ENCODE assay signal across 8 cellular contexts in the genomic region with DNA sequence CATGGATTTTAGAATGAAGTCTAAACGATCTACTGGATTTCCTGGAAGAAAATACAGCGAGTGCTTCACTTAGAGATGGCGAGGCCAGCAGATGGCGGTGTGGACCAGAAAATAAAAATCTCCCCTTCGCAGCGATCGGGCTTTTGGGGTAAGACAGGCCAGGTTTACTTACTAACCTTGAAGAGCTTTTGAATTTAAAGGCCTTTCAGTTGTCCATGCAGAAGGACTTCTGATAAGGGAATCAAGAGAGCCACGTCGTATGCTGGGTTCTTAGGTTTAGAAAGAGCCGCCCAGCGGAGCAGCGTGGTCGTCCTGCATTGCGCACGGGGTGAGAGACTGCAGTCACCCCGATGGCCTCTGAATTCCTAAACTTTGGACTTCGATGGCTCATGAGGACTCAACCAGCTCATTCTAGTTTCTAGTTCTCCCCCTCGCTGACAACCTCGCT.
DNase-seq lines count a peak whose midpoint lies in the region; ATAC-seq and TF ChIP-seq lines count a peak whose summit lies in the region.

No MANE protein-coding gene starts in this region.

- no peak overlapping the region for H3K14ac ChIP-seq in H9 (ENCODE audit: insufficient read depth, low read length)

- H2BK120ac ChIP-seq in H9 (ENCODE audit: low read depth, low read length, poor library complexity, severe bottlenecking) = no peak overlapping the region

- peaks cover 54% of the 10 kb centered on the region for H3K27me3 Mint-ChIP-seq in H9 (ENCODE audit: low read depth)

- H4K91ac ChIP-seq in H9 (ENCODE audit: insufficient read length, low read depth, low read length) = no peak overlapping the region

- no CpG with 5 or more reads among the region's 19 CpGs for WGBS in H9 (ENCODE audit: extremely low coverage, insufficient read length, low lambda C conversion rate)
- whole genome bisulfite sequencing in aorta, 2 donors = 17 to 24% methylated on average over 19 of the region's 19 CpGs

- no peak overlapping the region for H2BK5ac ChIP-seq in H9 (ENCODE audit: insufficient read length, low read length)

- H2BK15ac ChIP-seq in H9 (ENCODE audit: low read depth, low read length) = no peak overlapping the region

- H3T11ph ChIP-seq in H9 (ENCODE audit: low read length) = no peak overlapping the region

- peak; percentile 50 for DNase-seq in AG10803 (ENCODE audit: low read depth)
- peak; percentile 60 for DNase-seq in H9
- DNase-seq in NCI-H446 (lab: John Stamatoyannopoulos, UW) = peak; percentile 42 to 78
- DNase-seq in activated CD4-positive, alpha-beta T cell treated with anti-CD3 and anti-CD28 coated beads, Interleukin-2, amount 50 U/mL, for 48 hours = peak; percentile 45 to 57
- DNase-seq in fibroblast of lung (ENCODE audit: low read depth in 2 of 2) = peak; percentile 27 to 55
- peak; percentile 53 to 81 for DNase-seq in aorta

- no peak overlapping the region for H2BK12ac ChIP-seq in H9 (ENCODE audit: insufficient read length, low read depth, low read length)

- no peak overlapping the region for H3K27ac Mint-ChIP-seq in H9

- no peak overlapping the region for H3K23ac ChIP-seq in H9 (ENCODE audit: insufficient read length, low read depth, low read length)

- H3K9me2 ChIP-seq in neural cell (ENCODE audit: insufficient read depth, low read length) = no peaks in the 10 kb centered on the region

- H3K27ac ChIP-seq in H9 (ENCODE audit: insufficient read length, low read depth, low read length) = no peak overlapping the region
- no peak overlapping the region for H3K27ac ChIP-seq in fibroblast of lung (ENCODE audit: insufficient read depth, low read length)
- H3K27ac ChIP-seq in neural cell (ENCODE audit: low read length) = no peak overlapping the region
- H3K27ac ChIP-seq in aorta (ENCODE audit: low read depth in 1 of 2, low read length in 2 of 2) = no peak overlapping the region

- H3K4me1 ChIP-seq in H9 (ENCODE audit: insufficient read depth, low read length) (no peaks in the 10 kb centered on the region), fibroblast of lung (ENCODE audit: control insufficient read depth, extremely low read depth, insufficient read depth, low read length) (no peaks in the 10 kb centered on the region), aorta (ENCODE audit: control insufficient read depth in 1 of 2, insufficient read depth in 2 of 2, low read length in 2 of 2) (no peaks in the 10 kb centered on the region)

- peaks cover 0 to 2% of the 10 kb centered on the region in 2 experiments; a peak in 1 of 5 replicates for H3K9me3 Mint-ChIP-seq in H9

- no peaks in the 10 kb centered on the region for H3K79me1 ChIP-seq in H9 (ENCODE audit: insufficient read depth, low read depth, low read length, poor library complexity, severe bottlenecking)

- H4K20me1 ChIP-seq in H9 (ENCODE audit: control insufficient read depth, insufficient read depth, insufficient read length) = no peaks in the 10 kb centered on the region
- no peaks in the 10 kb centered on the region for H4K20me1 ChIP-seq in fibroblast of lung (ENCODE audit: control insufficient read depth, extremely low read depth, insufficient read depth, low read length)
- no peaks in the 10 kb centered on the region for H4K20me1 ChIP-seq in neural cell (ENCODE audit: insufficient read depth)

- TF ChIP-seq EP300 in neural cell (conservative IDR thresholded peaks at IDR 0.05; ENCODE audit: poor library complexity, severe bottlenecking) = no peak

- ATAC-seq in aorta (ENCODE audit: low FRiP score) (no peak), GM21717 (IDR thresholded peaks at IDR 0.05; ENCODE audit: unreplicated experiment) (no peak)

- H3K4me3 ChIP-seq in AG10803 (ENCODE audit: low read length) (no peak overlapping the region), fibroblast of lung (replicated peaks in 1 of 4; ENCODE audit: control extremely low read depth in 1 of 4, insufficient read depth in 1 of 4, low read depth in 3 of 4, low read length in 4 of 4) (no peak overlapping the region), neural cell (ENCODE audit: low read length) (no peak overlapping the region), aorta (ENCODE audit: low read length in 2 of 2) (no peak overlapping the region)

- peak; percentile 75 for TF ChIP-seq CTCF in AG10803 (conservative IDR thresholded peaks at IDR 0.05; ENCODE audit: low read length)
- TF ChIP-seq CTCF in H9 (conservative IDR thresholded peaks at IDR 0.05) = peak; percentile 90
- TF ChIP-seq CTCF in fibroblast of lung (conservative IDR thresholded peaks at IDR 0.05 in 1 of 2, IDR thresholded peaks at IDR 0.05 in 1 of 2; ENCODE audit: low read depth in 1 of 2, low read length in 2 of 2) = peak; percentile 66 to 73
- TF ChIP-seq CTCF in neural cell (IDR thresholded peaks at IDR 0.05; ENCODE audit: poor library complexity, severe bottlenecking) = peak; percentile 83

- H4K5ac ChIP-seq in H9 (ENCODE audit: insufficient read length, low read depth, low read length) = no peak overlapping the region

- no peak overlapping the region for H3K4me2 ChIP-seq in H9 (ENCODE audit: insufficient read depth, insufficient read length, low read length)
- peak overlapping the region; percentile 48 for H3K4me2 ChIP-seq in fibroblast of lung (ENCODE audit: extremely low read depth, insufficient read depth, low read length)
- H3K4me2 ChIP-seq in neural cell (ENCODE audit: low read length) = no peak overlapping the region

- H3F3A ChIP-seq in neural cell (ENCODE audit: insufficient read depth, low read length, poor library complexity, severe bottlenecking) = no peaks in the 10 kb centered on the region

- H3K9ac ChIP-seq in H9 (ENCODE audit: extremely low read depth, insufficient read length, low read length) (no peak overlapping the region), fibroblast of lung (ENCODE audit: insufficient read depth, low read length) (no peak overlapping the region), neural cell (ENCODE audit: low read length) (no peak overlapping the region)

- no peaks in the 10 kb centered on the region for H3K36me3 ChIP-seq in fibroblast of lung (ENCODE audit: control insufficient read depth, insufficient read depth, low read length)
- no peaks in the 10 kb centered on the region for H3K36me3 ChIP-seq in neural cell (ENCODE audit: insufficient read depth, low read length)
- no peaks in the 10 kb centered on the region for H3K36me3 ChIP-seq in aorta (ENCODE audit: control insufficient read depth in 1 of 2, insufficient read depth in 2 of 2, low read length in 1 of 2)

- intact Hi-C loops in aorta (cut with DNase I) = loop anchor here in 1 of 2 donors (2.0 kb wide), 1 partner anchor 669 kb away; no protein-coding TSS in a partner anchor

- peak overlapping the region; percentile 3 for H2AFZ ChIP-seq in H9 (ENCODE audit: low read length)
- no peak overlapping the region for H2AFZ ChIP-seq in fibroblast of lung (ENCODE audit: low read length)
- H2AFZ ChIP-seq in neural cell (ENCODE audit: low read depth, low read length) = no peak overlapping the region

- peaks cover 4 to 6% of the 10 kb centered on the region in 2 experiments; a peak in 2 of 4 replicates for H3K4me1 Mint-ChIP-seq in H9

- H2AK5ac ChIP-seq in H9 (ENCODE audit: insufficient read length, low read length) = no peak overlapping the region

- no peak overlapping the region for H2BK20ac ChIP-seq in H9 (ENCODE audit: low read depth, low read length, poor library complexity, severe bottlenecking)

- H3K18ac ChIP-seq in H9 (ENCODE audit: insufficient read length, low read depth, low read length) = no peak overlapping the region

- peak; percentile 81 for TF ChIP-seq RAD21 in neural cell (conservative IDR thresholded peaks at IDR 0.05)

- H3K79me2 ChIP-seq in H9 (ENCODE audit: insufficient read depth, low read length) = no peaks in the 10 kb centered on the region
- H3K79me2 ChIP-seq in fibroblast of lung (ENCODE audit: control insufficient read depth, insufficient read depth, low read length) = no peaks in the 10 kb centered on the region
- H3K79me2 ChIP-seq in neural cell (replicated peaks; ENCODE audit: insufficient read depth, low read length) = no peaks in the 10 kb centered on the region

- no peaks in the 10 kb centered on the region for H3K23me2 ChIP-seq in H9 (ENCODE audit: insufficient read length, low read depth, low read length, poor library complexity, severe bottlenecking)

- no peaks in the 10 kb centered on the region for H3K36me3 Mint-ChIP-seq in H9 (ENCODE audit: insufficient read depth in 1 of 3, low read depth in 3 of 3)

- H3K9me3 ChIP-seq in H9 (ENCODE audit: control insufficient read depth, low read depth, low read length) = no peaks in the 10 kb centered on the region
- H3K9me3 ChIP-seq in fibroblast of lung (ENCODE audit: control insufficient read depth, insufficient read depth, low read depth, low read length) = no peaks in the 10 kb centered on the region
- no peaks in the 10 kb centered on the region for H3K9me3 ChIP-seq in neural cell (ENCODE audit: low read length)
- no peaks in the 10 kb centered on the region for H3K9me3 ChIP-seq in aorta (ENCODE audit: control insufficient read depth, low read length)

- no peak overlapping the region for H3K4me3 Mint-ChIP-seq in H9

- H3K27me3 ChIP-seq in H9 (ENCODE audit: insufficient read depth, low read length) (no peaks in the 10 kb centered on the region), fibroblast of lung (ENCODE audit: control insufficient read depth, insufficient read depth, low read length) (no peaks in the 10 kb centered on the region), neural cell (ENCODE audit: insufficient read depth, low read depth, low read length) (peaks cover 8% of the 10 kb centered on the region), aorta (ENCODE audit: control insufficient read depth in 1 of 2, insufficient read depth in 2 of 2, low read length in 1 of 2) (no peaks in the 10 kb centered on the region)

- no peak overlapping the region for H4K8ac ChIP-seq in H9 (replicated peaks; ENCODE audit: insufficient read length, low read depth, low read length)

- H3K56ac ChIP-seq in H9 (ENCODE audit: insufficient read length, low read depth, low read length) = no peak overlapping the region

- H3K4ac ChIP-seq in H9 (ENCODE audit: low read depth, low read length) = no peak overlapping the region
